9 cellular contexts compared by ENCODE assay signal in genomic region chr21:42063206-42063577, GRCh38. TPM values are rescaled to one million over a fixed set of nuclear protein-coding genes. Genes with fewer than 3 reads are reported as not detected.
DNase-seq lines count a peak whose midpoint lies in the region; ATAC-seq lines count a peak whose summit lies in the region.
"Had no signal": no experiment of that assay in that cellular context is flagged by ENCODE, and none has a peak within 500 bp of the region (broad histone marks: within the 10 kb centered on the region; RNA-seq: fewer than 3 reads in every experiment).

No MANE protein-coding gene starts in this region.

- no peak for ATAC-seq in CD4-positive, CD25-positive, alpha-beta regulatory T cell (ENCODE audit: low read depth in 2 of 2)
- ATAC-seq in GM21447 (IDR thresholded peaks at IDR 0.05; ENCODE audit: unreplicated experiment): peak; percentile 36
- no peak for ATAC-seq in HG03354 (IDR thresholded peaks at IDR 0.05; ENCODE audit: poor library complexity, severe bottlenecking, unreplicated experiment)
- ATAC-seq in GM21825 (IDR thresholded peaks at IDR 0.05; ENCODE audit: unreplicated experiment): no peak

- DNase-seq in CD4-positive, CD25-positive, alpha-beta regulatory T cell: peak in 2 of 3 donors; percentile 29 to 50
- DNase-seq in NT2/D1 (ENCODE audit: low read depth, low spot score): no peak
- peak in 1 of 3 donors; percentile 19 for DNase-seq in immature natural killer cell
- DNase-seq in occipital lobe (lab: John Stamatoyannopoulos, UW): no peak
- no peak for DNase-seq in HCEC 1CT

- peak overlapping the region; percentile 86 for H3K4me3 ChIP-seq in CD4-positive, CD25-positive, alpha-beta regulatory T cell (ENCODE audit: low read depth, low read length)
- H3K4me3 ChIP-seq in NT2/D1 (ENCODE audit: insufficient read length, low read depth): no peak overlapping the region

- no peaks in the 10 kb centered on the region for H3K9me3 Mint-ChIP-seq in CD4-positive, CD25-positive, alpha-beta regulatory T cell
- H3K9me3 Mint-ChIP-seq in immature natural killer cell: no peaks in the 10 kb centered on the region

- H3K9me3 ChIP-seq in CD4-positive, CD25-positive, alpha-beta regulatory T cell (ENCODE audit: control insufficient read depth in 2 of 2, low read length in 2 of 2): no peaks in the 10 kb centered on the region
- H3K9me3 ChIP-seq in NT2/D1 (ENCODE audit: insufficient read depth, low read length): no peaks in the 10 kb centered on the region

- peak overlapping the region; percentile 39 for H3K9ac ChIP-seq in NT2/D1 (ENCODE audit: insufficient read length, low read depth)

- peak overlapping the region; percentile 89 to 93 (median 93) for H3K4me3 Mint-ChIP-seq in CD4-positive, CD25-positive, alpha-beta regulatory T cell
- peak overlapping the region; percentile 70 to 88 (median 81) for H3K4me3 Mint-ChIP-seq in immature natural killer cell

- H3K27me3 ChIP-seq in CD4-positive, CD25-positive, alpha-beta regulatory T cell (ENCODE audit: control insufficient read depth, insufficient read depth, low read length): no peaks in the 10 kb centered on the region
- peaks cover 6% of the 10 kb centered on the region for H3K27me3 ChIP-seq in NT2/D1 (ENCODE audit: insufficient read depth, insufficient read length)

- peak overlapping the region; percentile 93 for H3K27ac ChIP-seq in CD4-positive, CD25-positive, alpha-beta regulatory T cell (ENCODE audit: insufficient read depth, low read length, poor library complexity, severe bottlenecking)

- H3K4me1 Mint-ChIP-seq in CD4-positive, CD25-positive, alpha-beta regulatory T cell: peaks cover 0 to 72% (median 33%) of the 10 kb centered on the region in 4 donors
- peaks cover 36 to 39% of the 10 kb centered on the region in 2 donors for H3K4me1 Mint-ChIP-seq in immature natural killer cell

- H3K36me3 ChIP-seq in CD4-positive, CD25-positive, alpha-beta regulatory T cell (ENCODE audit: control insufficient read depth, insufficient read depth, low read length): no peaks in the 10 kb centered on the region
- H3K36me3 ChIP-seq in NT2/D1 (ENCODE audit: insufficient read depth, insufficient read length, low read length): no peaks in the 10 kb centered on the region

- H3K36me3 Mint-ChIP-seq in CD4-positive, CD25-positive, alpha-beta regulatory T cell: no peaks in the 10 kb centered on the region
- no peaks in the 10 kb centered on the region for H3K36me3 Mint-ChIP-seq in immature natural killer cell

- peak overlapping the region; percentile 97 to 100 (median 99) for H3K27ac Mint-ChIP-seq in CD4-positive, CD25-positive, alpha-beta regulatory T cell
- peak overlapping the region in 5 of 6 donors; percentile 5 to 92 (median 66) for H3K27ac Mint-ChIP-seq in immature natural killer cell

- H3K27me3 Mint-ChIP-seq in CD4-positive, CD25-positive, alpha-beta regulatory T cell: peaks cover 5% of the 10 kb centered on the region
- H3K27me3 Mint-ChIP-seq in immature natural killer cell (ENCODE audit: low read depth in 3 of 3): peaks cover 21 to 31% (median 25%) of the 10 kb centered on the region in 3 donors

- H3K4me1 ChIP-seq in CD4-positive, CD25-positive, alpha-beta regulatory T cell (ENCODE audit: control insufficient read depth, insufficient read depth, low read length, poor library complexity, severe bottlenecking): peaks cover 49% of the 10 kb centered on the region
- H3K4me1 ChIP-seq in NT2/D1 (ENCODE audit: insufficient read depth, insufficient read length): peaks cover 47% of the 10 kb centered on the region

RNA-seq across cellular contexts. Expression of gene UMODL1, which starts 7.9 kb away (rescaled TPM):
- 0.35 TPM for total RNA-seq in CD4-positive, CD25-positive, alpha-beta regulatory T cell
- polyA plus RNA-seq in CD4-positive, CD25-positive, alpha-beta regulatory T cell: under 1 TPM in 3 of 4 donors, not detected in 1; 0.05 to 0.10 (median 0.05) TPM
- polyA plus RNA-seq in immature natural killer cell: not detected
- not detected for total RNA-seq in occipital lobe
- total RNA-seq: HT1080 had no signal

RNA-seq across cellular contexts. Expression of gene ZBTB21, which starts 53.0 kb away (rescaled TPM):
- total RNA-seq in CD4-positive, CD25-positive, alpha-beta regulatory T cell: 107 TPM
- polyA plus RNA-seq in CD4-positive, CD25-positive, alpha-beta regulatory T cell: 1 to 10 TPM; 2.4 to 8.0 (median 5.2) TPM
- polyA plus RNA-seq in immature natural killer cell: 1 to 10 TPM; 1.3 to 4.1 (median 2.2) TPM
- 14.3 TPM for total RNA-seq in occipital lobe

Comparison
In these comparisons a context has a peak if more than half of its experiments do, and no peak if none do; other contexts are left out.
1. DNase-seq: peak in CD4-positive, CD25-positive, alpha-beta regulatory T cell (2 of 3); none in NT2/D1 (single experiment), occipital lobe (single experiment) and HCEC 1CT (single experiment).